ENCODE assay signal across 8 cellular contexts in genomic region chr19:19959151-19959799, GRCh38. TPM values are rescaled to one million over a fixed set of nuclear protein-coding genes. Genes with fewer than 3 reads are reported as not detected.
DNase-seq lines count a peak whose midpoint lies in the region; ATAC-seq and TF ChIP-seq lines count a peak whose summit lies in the region.
"Not testable (repeated sequence)": the region's sequence is repeated elsewhere in the genome, so short reads cannot be mapped to it uniquely, and the experiment has no call there.

No MANE protein-coding gene starts in this region.

- not testable (repeated sequence) for TF ChIP-seq POLR2A in adrenal gland (IDR thresholded peaks at IDR 0.05); gastroesophageal sphincter (IDR thresholded peaks at IDR 0.05)

- not testable (repeated sequence) for H3K4me1 ChIP-seq in adrenal gland (replicated peaks in 1 of 2); gastroesophageal sphincter; naive thymus-derived CD4-positive, alpha-beta T cell (ENCODE audit: control insufficient read depth in 2 of 2, insufficient read depth in 2 of 2, low read length in 2 of 2)

- not testable (repeated sequence) for H3K4me1 Mint-ChIP-seq in naive thymus-derived CD4-positive, alpha-beta T cell

- H3K27ac Mint-ChIP-seq in naive thymus-derived CD4-positive, alpha-beta T cell = not testable (repeated sequence)

- peak; percentile 66 for TF ChIP-seq CTCF in AG09309 (IDR thresholded peaks at IDR 0.05; ENCODE audit: control insufficient read depth, insufficient read depth, low read depth, low read length, missing control alignments)
- peak; percentile 53 to 81 (median 70) for TF ChIP-seq CTCF in adrenal gland (IDR thresholded peaks at IDR 0.05)
- peak; percentile 64 to 69 (median 68) for TF ChIP-seq CTCF in gastroesophageal sphincter (IDR thresholded peaks at IDR 0.05)

- intact Hi-C loops in adrenal gland (cut with DNase I) = loop anchor here (2.0 to 5.0 kb wide), 2 partner anchors 422 to 427 kb away; no protein-coding TSS in a partner anchor
- intact Hi-C loops in naive thymus-derived CD4-positive, alpha-beta T cell (cut with micrococcal nuclease) = loop anchor here in 1 of 2 donors (1.0 to 5.0 kb wide), 7 partner anchors 92 to 592 kb away; partner anchors contain the start of genes ATP13A1, GMIP, LPAR2 and ZNF101

- H3K9me3 ChIP-seq in adrenal gland (replicated peaks in 1 of 3); gastroesophageal sphincter; naive thymus-derived CD4-positive, alpha-beta T cell (ENCODE audit: control insufficient read depth in 2 of 3, low read length in 3 of 3): not testable (repeated sequence)

- not testable (repeated sequence) for H3K36me3 Mint-ChIP-seq in naive thymus-derived CD4-positive, alpha-beta T cell

- WGBS in adrenal gland, 4 donors = 12 to 21% (median 16%) methylated on average over 8 to 9 of the region's 9 CpGs
- WGBS in gastroesophageal sphincter (ENCODE audit: low coverage in 1 of 2), 2 donors = 8 to 12% methylated on average over 7 to 8 of the region's 9 CpGs

- DNase-seq in AG09309 (ENCODE audit: low read depth) (peak; percentile 13), H4 (ENCODE audit: low spot score) (peak; percentile 9), NCI-H446 (lab: John Stamatoyannopoulos, UW) (peak; percentile 1 to 24), adrenal gland (peak; percentile 51 to 92 (median 83))
- DNase-seq in activated CD4-positive, CD25-positive, alpha-beta regulatory T cell (lab: John Stamatoyannopoulos, UW) = peak; percentile 10 to 31 (median 30)
- peak; percentile 36 to 66 (median 54) for DNase-seq in naive thymus-derived CD4-positive, alpha-beta T cell
- peak; percentile 27 to 50 (median 32) for DNase-seq in stimulated activated CD4-positive, alpha-beta T cell treated with anti-CD3 and anti-CD28 coated beads, TNF-alpha, amount 100 ng/mL, for 1 hour (ENCODE audit: low read depth in 3 of 3, low spot score in 1 of 3)

- peak overlapping the region in 7 of 10 donors; percentile 11 to 71 (median 39) for H3K4me3 Mint-ChIP-seq in naive thymus-derived CD4-positive, alpha-beta T cell

- H3K9me3 Mint-ChIP-seq in naive thymus-derived CD4-positive, alpha-beta T cell = peaks cover 0 to 19% (median 0%) of the 10 kb centered on the region in 11 donors

- H3K36me3 ChIP-seq in adrenal gland (replicated peaks in 1 of 2); gastroesophageal sphincter; naive thymus-derived CD4-positive, alpha-beta T cell (ENCODE audit: control insufficient read depth in 2 of 3, insufficient read depth in 3 of 3, low read length in 3 of 3): not testable (repeated sequence)

- TF ChIP-seq EP300 in gastroesophageal sphincter (IDR thresholded peaks at IDR 0.05) = not testable (repeated sequence)

- not testable (repeated sequence) for H3K27me3 ChIP-seq in adrenal gland; gastroesophageal sphincter; naive thymus-derived CD4-positive, alpha-beta T cell (ENCODE audit: control insufficient read depth in 2 of 2, insufficient read depth in 2 of 2, low read length in 2 of 2)

- not testable (repeated sequence) for H3K27ac ChIP-seq in adrenal gland; gastroesophageal sphincter; naive thymus-derived CD4-positive, alpha-beta T cell (ENCODE audit: low read depth, low read length)

- CTCF ChIA-PET in naive thymus-derived CD4-positive, alpha-beta T cell (lab: Charles Lee) = interaction anchor here (0.6 to 1.9 kb wide), 4 partner anchors 11 to 1495 kb away, joined by 3 to 7 read pairs (median 6); no protein-coding TSS in a partner anchor

- POLR2A ChIA-PET in naive thymus-derived CD4-positive, alpha-beta T cell (lab: Charles Lee) = not testable (repeated sequence)

- ATAC-seq in gastroesophageal sphincter; naive thymus-derived CD4-positive, alpha-beta T cell: not testable (repeated sequence)

- not testable (repeated sequence) for H3K27me3 Mint-ChIP-seq in naive thymus-derived CD4-positive, alpha-beta T cell

- H3K4me3 ChIP-seq in AG09309 (ENCODE audit: control insufficient read depth, low read depth, low read length); adrenal gland; gastroesophageal sphincter; naive thymus-derived CD4-positive, alpha-beta T cell (ENCODE audit: low read length): not testable (repeated sequence)

RNA-seq across cellular contexts. Expression of gene ZNF93, which starts 58.5 kb away (rescaled TPM):
- 5.4 and 8.3 TPM in 2 replicates for total RNA-seq in H4 (2014; rRNA removed; shearing (Covaris generic))
- 1 to 10 TPM; 1.4 to 9.0 (median 2.8) TPM for total RNA-seq in adrenal gland
- polyA plus RNA-seq in adrenal gland = 1 to 10 TPM; 1.6 to 4.4 (median 2.7) TPM
- total RNA-seq in gastroesophageal sphincter = 1 to 10 TPM; 1.7 to 6.1 (median 2.9) TPM
- total RNA-seq in naive thymus-derived CD4-positive, alpha-beta T cell = 10 to 100 TPM in 2 of 5 experiments, 1 to 10 TPM in 3; 3.4 to 11.6 (median 7.2) TPM
- polyA plus RNA-seq in naive thymus-derived CD4-positive, alpha-beta T cell = 1 to 10 TPM; 8.7 to 9.6 TPM

Comparison
In these comparisons a context has a peak if more than half of its experiments do, and no peak if none do; other contexts are left out.
1. DNase-seq: peak in every context shown above with its lines; median percentile 83 in adrenal gland; 54 in naive thymus-derived CD4-positive, alpha-beta T cell; 32 in stimulated activated CD4-positive, alpha-beta T cell treated with anti-CD3 and anti-CD28 coated beads, TNF-alpha, amount 100 ng/mL, for 1 hour; 30 in activated CD4-positive, CD25-positive, alpha-beta regulatory T cell; 13 in AG09309; 12 in NCI-H446; 9 in H4.